ENCODE assay signal across 23 cellular contexts in the genomic region with DNA sequence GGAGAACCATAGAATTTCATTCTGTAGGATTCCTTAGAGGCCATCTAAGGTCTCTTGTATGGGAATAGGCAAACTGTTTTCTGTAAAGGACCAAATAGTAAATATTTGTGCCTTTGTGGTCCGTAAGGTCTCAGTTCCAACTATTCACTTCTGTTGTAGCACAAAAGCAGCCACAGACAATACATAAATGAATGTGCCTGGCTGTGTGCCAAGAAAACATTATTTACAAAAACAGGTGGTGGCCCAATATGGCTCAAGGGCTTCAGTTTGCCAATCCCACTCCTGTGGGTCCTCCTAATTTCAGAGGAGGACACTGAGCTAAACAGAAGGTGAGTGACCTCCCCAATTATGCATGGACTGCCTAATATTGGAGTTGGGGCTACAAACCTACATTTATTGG.
DNase-seq lines count a peak whose midpoint lies in the region; ATAC-seq and TF ChIP-seq lines count a peak whose summit lies in the region.
"Had no signal": no experiment of that assay in that cellular context is flagged by ENCODE, and none has a peak within 500 bp of the region (broad histone marks: within the 10 kb centered on the region; RNA-seq: fewer than 3 reads in every experiment).

No MANE protein-coding gene starts in this region.

- TF ChIP-seq POLR2A in esophagus muscularis mucosa (IDR thresholded peaks at IDR 0.05; ENCODE audit: low read depth), result no peak

- peaks cover 53 to 71% (median 68%) of the 10 kb centered on the region in 4 donors for H3K4me1 ChIP-seq in esophagus muscularis mucosa
- peaks cover 36 to 60% of the 10 kb centered on the region in 2 donors for H3K4me1 ChIP-seq in thoracic aorta (ENCODE audit: control insufficient read depth in 1 of 2, low read depth in 2 of 2)
- H3K4me1 ChIP-seq: A549, colonic mucosa had no signal

- H3K27me3 ChIP-seq in esophagus muscularis mucosa, result no peaks in the 10 kb centered on the region
- H3K27me3 ChIP-seq in thoracic aorta (replicated peaks; ENCODE audit: insufficient read depth), result no peaks in the 10 kb centered on the region
- H3K27me3 ChIP-seq: BLaER1, colonic mucosa, hepatocyte, MG63, upper lobe of right lung had no signal

- no peak for TF ChIP-seq CTCF in esophagus muscularis mucosa (IDR thresholded peaks at IDR 0.05)
- TF ChIP-seq CTCF in thoracic aorta (IDR thresholded peaks at IDR 0.05), result no peak

- TF ChIP-seq EP300 in esophagus muscularis mucosa (IDR thresholded peaks at IDR 0.05), result no peak

- no peak for ATAC-seq in thoracic aorta (ENCODE audit: insufficient number of reproducible peaks, low FRiP score, low read depth)
- no peak for ATAC-seq in HG02852 (IDR thresholded peaks at IDR 0.05; ENCODE audit: unreplicated experiment)
- ATAC-seq in GM21529 (IDR thresholded peaks at IDR 0.05; ENCODE audit: unreplicated experiment), result no peak
- ATAC-seq in HG03108 (IDR thresholded peaks at IDR 0.05; ENCODE audit: unreplicated experiment), result no peak
- ATAC-seq: A549; activated CD8-positive, alpha-beta T cell treated with anti-CD3 and anti-CD28 coated beads, Interleukin-2, amount 10 ng/mL, durations not matched to agents 7 days and 5 days; SK-N-SH treated with all-trans-retinoic acid at 6 μM for 48 hours; stimulated activated naive CD8-positive, alpha-beta T cell treated with anti-CD3 and anti-CD28 coated beads, Interleukin-15, amount 100 ng/mL, for 72 hours; upper lobe of right lung had no signal

- H3K36me3 ChIP-seq in esophagus muscularis mucosa (peaks cover 23 to 64% (median 53%) of the 10 kb centered on the region in 4 donors), thoracic aorta (peaks cover 41% of the 10 kb centered on the region)
- H3K36me3 ChIP-seq: BLaER1, colonic mucosa had no signal

- DNase-seq in NCI-H2171 treated with DMSO at 0.1 percent for 48 hours (lab: John Stamatoyannopoulos, UW) (peak; percentile 27), NCI-H2171 (lab: John Stamatoyannopoulos, UW) (no peak), NCI-H2107 (lab: John Stamatoyannopoulos, UW) (peak; percentile 24), esophagus muscularis mucosa (ENCODE audit: extremely low spot score) (no peak), thoracic aorta (ENCODE audit: low spot score) (no peak)
- DNase-seq: activated CD8-positive, alpha-beta T cell treated with anti-CD3 and anti-CD28 coated beads, Interleukin-2, amount 10 ng/mL, durations not matched to agents 7 days and 5 days; activated T-cell treated with anti-CD3 and anti-CD28 coated beads, Interleukin-2, amount 50 U/mL, for 24 hours; colonic mucosa; H9; MG63; NCI-H2081 treated with DMSO at 0.1 percent for 48 hours; stimulated activated naive CD8-positive, alpha-beta T cell treated with anti-CD3 and anti-CD28 coated beads, Interleukin-15, amount 100 ng/mL, for 72 hours; T1000; upper lobe of right lung had no signal

- H3K27ac ChIP-seq in esophagus muscularis mucosa (replicated peaks in 1 of 4), result peak overlapping the region; percentile 18 to 58 (median 46)
- peak overlapping the region; percentile 9 to 47 for H3K27ac ChIP-seq in thoracic aorta
- H3K27ac ChIP-seq: A549, BLaER1, colonic mucosa, hepatocyte, upper lobe of right lung had no signal

- H3K9me3 ChIP-seq in esophagus muscularis mucosa, result no peaks in the 10 kb centered on the region
- no peaks in the 10 kb centered on the region for H3K9me3 ChIP-seq in thoracic aorta
- H3K9me3 ChIP-seq: A549, BLaER1, colonic mucosa, MG63, upper lobe of right lung had no signal

- H3K4me3 ChIP-seq in esophagus muscularis mucosa, result no peak overlapping the region
- no peak overlapping the region for H3K4me3 ChIP-seq in thoracic aorta
- H3K4me3 ChIP-seq: A549, BLaER1, colonic mucosa, hepatocyte, lung, MG63, skin epidermis, upper lobe of right lung had no signal

- intact Hi-C loops in esophagus muscularis mucosa (cut with DNase I), result no loop called here

- WGBS in esophagus muscularis mucosa, result 67% methylated on average over 1 of the region's 1 CpG

Comparison
In these comparisons a context has a peak if more than half of its experiments do, and no peak if none do; other contexts are left out.
1. DNase-seq: peak in NCI-H2171 treated with DMSO at 0.1 percent for 48 hours (single experiment) and NCI-H2107 (single experiment); none in NCI-H2171 (single experiment), esophagus muscularis mucosa (single experiment) and thoracic aorta (single experiment).